ENCODE assay signal across 11 cellular contexts in the genomic region with DNA sequence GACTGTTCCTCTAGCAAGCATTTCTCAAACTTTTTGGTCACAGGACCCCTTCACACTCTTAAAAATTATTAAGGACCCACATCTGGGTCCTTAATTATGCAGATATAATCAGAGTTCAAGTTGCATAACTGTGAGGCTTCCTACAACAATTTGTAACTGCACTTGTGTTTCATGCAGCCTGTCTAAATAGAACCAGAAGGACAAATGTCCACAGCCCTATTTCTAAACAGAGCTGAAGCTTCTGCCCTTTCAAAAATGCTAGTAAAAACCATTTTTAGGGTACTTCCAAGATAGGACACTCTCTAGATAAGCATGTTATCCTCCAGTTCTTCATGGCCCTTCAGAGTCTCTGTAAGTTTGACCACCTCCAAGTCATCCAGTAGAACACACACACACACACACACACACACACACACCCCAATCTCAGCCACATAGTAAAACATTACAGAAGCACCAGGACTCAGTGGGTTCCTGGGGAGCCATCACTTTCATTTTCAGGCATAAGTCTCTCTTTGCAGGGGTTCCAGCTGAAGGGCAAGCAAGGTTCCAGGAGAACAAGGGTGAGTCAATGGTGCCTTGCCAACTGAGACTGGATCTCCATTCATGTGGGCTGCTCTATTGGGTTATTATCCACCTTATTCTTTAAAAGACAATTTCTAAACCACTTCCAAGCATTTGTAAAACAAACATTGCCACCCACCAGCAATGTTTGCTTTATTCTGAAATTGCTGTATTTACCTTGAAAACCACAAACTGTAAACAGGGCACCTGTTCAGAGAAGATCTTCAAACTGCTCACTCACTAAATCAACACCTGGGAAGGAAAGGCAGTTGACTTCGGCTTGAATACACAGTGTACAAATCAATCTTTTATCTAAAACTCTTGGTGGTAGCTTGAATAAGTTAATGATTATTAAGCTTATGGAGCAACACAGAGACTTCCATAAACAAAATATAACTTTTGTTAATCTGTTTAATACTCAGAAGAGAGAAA.
DNase-seq lines count a peak whose midpoint lies in the region; ATAC-seq and TF ChIP-seq lines count a peak whose summit lies in the region.
"Had no signal": no experiment of that assay in that cellular context is flagged by ENCODE, and none has a peak within 500 bp of the region (broad histone marks: within the 10 kb centered on the region; RNA-seq: fewer than 3 reads in every experiment).

No MANE protein-coding gene starts in this region.

- peaks cover 28% of the 10 kb centered on the region for H3K4me1 Mint-ChIP-seq in stimulated activated naive CD8-positive, alpha-beta T cell treated with anti-CD3 and anti-CD28 coated beads, Interleukin-15, amount 100 ng/mL, for 72 hours

- no peak overlapping the region for H3K27ac ChIP-seq in foreskin keratinocyte
- H3K27ac ChIP-seq: gastroesophageal sphincter, psoas muscle, SJCRH30 had no signal

- H3K9me3 Mint-ChIP-seq in stimulated activated naive CD8-positive, alpha-beta T cell treated with anti-CD3 and anti-CD28 coated beads, Interleukin-15, amount 100 ng/mL, for 72 hours = peaks cover 7 to 8% of the 10 kb centered on the region in 2 donors

- in situ Hi-C loops in G401 (cut with HindIII; ENCODE audit: low sequenced_read_pairs) = no loop called here

- peak; percentile 71 for DNase-seq in NCI-H2107 treated with DMSO at 0.1 percent for 48 hours (lab: John Stamatoyannopoulos, UW; ENCODE audit: unreplicated experiment)
- no peak for DNase-seq in NCI-H2107 (lab: John Stamatoyannopoulos, UW)
- peak; percentile 75 for DNase-seq in NCI-H69 (lab: John Stamatoyannopoulos, UW)
- no peak for DNase-seq in stimulated activated naive CD8-positive, alpha-beta T cell treated with anti-CD3 and anti-CD28 coated beads, Interleukin-15, amount 100 ng/mL, for 72 hours
- DNase-seq in G401 (ENCODE audit: low spot score) = no peak
- no peak for DNase-seq in RKO (ENCODE audit: low spot score)
- DNase-seq in foreskin keratinocyte = no peak
- DNase-seq: psoas muscle, SJCRH30 had no signal

- H3K4me1 ChIP-seq in foreskin keratinocyte = no peaks in the 10 kb centered on the region
- H3K4me1 ChIP-seq: gastroesophageal sphincter had no signal

- H3K27me3 Mint-ChIP-seq in stimulated activated naive CD8-positive, alpha-beta T cell treated with anti-CD3 and anti-CD28 coated beads, Interleukin-15, amount 100 ng/mL, for 72 hours = no peaks in the 10 kb centered on the region

- peak overlapping the region in 1 of 2 donors; percentile 88 for H3K27ac Mint-ChIP-seq in stimulated activated naive CD8-positive, alpha-beta T cell treated with anti-CD3 and anti-CD28 coated beads, Interleukin-15, amount 100 ng/mL, for 72 hours

- no peak for TF ChIP-seq CTCF in foreskin keratinocyte (conservative IDR thresholded peaks at IDR 0.05)

- no peaks in the 10 kb centered on the region for H3K27me3 ChIP-seq in foreskin keratinocyte
- H3K27me3 ChIP-seq: gastroesophageal sphincter, SJCRH30 had no signal

- peak overlapping the region; percentile 4 to 24 for H3K4me3 Mint-ChIP-seq in stimulated activated naive CD8-positive, alpha-beta T cell treated with anti-CD3 and anti-CD28 coated beads, Interleukin-15, amount 100 ng/mL, for 72 hours

- peak; percentile 53 for ATAC-seq in HG02885 (IDR thresholded peaks at IDR 0.05; ENCODE audit: poor library complexity, unreplicated experiment)
- ATAC-seq in stimulated activated naive CD8-positive, alpha-beta T cell treated with anti-CD3 and anti-CD28 coated beads, Interleukin-15, amount 100 ng/mL, for 72 hours = peak; percentile 66
- no peak for ATAC-seq in foreskin keratinocyte
- ATAC-seq: gastroesophageal sphincter, psoas muscle had no signal

Comparison
In these comparisons a context has a peak if more than half of its experiments do, and no peak if none do; other contexts are left out.
1. DNase-seq: peak in NCI-H2107 treated with DMSO at 0.1 percent for 48 hours (single experiment) and NCI-H69 (single experiment); none in NCI-H2107 (single experiment), stimulated activated naive CD8-positive, alpha-beta T cell treated with anti-CD3 and anti-CD28 coated beads, Interleukin-15, amount 100 ng/mL, for 72 hours (0 of 2), G401 (single experiment), RKO (single experiment) and foreskin keratinocyte (0 of 2).